ENCODE assay signal across 5 cellular contexts in genomic region chr14:70426555-70426954, GRCh38. TPM values are rescaled to one million over a fixed set of nuclear protein-coding genes. Genes with fewer than 3 reads are reported as not detected.
"Had no signal": no experiment of that assay in that cellular context is flagged by ENCODE, and none has a peak within 500 bp of the region (broad histone marks: within the 10 kb centered on the region; RNA-seq: fewer than 3 reads in every experiment).

No MANE protein-coding gene starts in this region.

RNA-seq across cellular contexts. Expression of gene ADAM21, which starts 25.4 kb away (rescaled TPM):
- total RNA-seq: left colon, left lobe of liver, liver, mononuclear cell had no signal
- polyA plus RNA-seq: hepatocyte had no signal
